In the genomic region with DNA sequence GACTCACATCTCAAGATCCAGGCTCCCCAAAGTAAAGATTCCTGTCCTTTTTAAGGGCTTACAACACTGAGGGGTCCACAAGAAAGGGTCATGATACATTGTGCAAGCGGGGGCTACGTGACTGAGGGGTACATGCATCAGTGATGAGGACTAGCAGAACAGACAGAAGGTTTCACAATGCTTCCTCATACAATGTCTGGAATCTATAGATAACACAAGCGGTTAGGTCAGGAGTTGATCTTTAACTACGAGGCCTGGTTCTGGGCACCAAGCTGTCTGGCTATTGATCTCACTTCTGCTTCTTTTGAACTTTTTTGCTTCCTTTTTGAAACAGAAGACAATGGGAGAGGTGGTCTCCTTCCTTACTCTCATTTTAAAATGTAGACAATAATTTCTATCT, we compare ENCODE assay signal across 1 cellular context.
TF ChIP-seq lines count a peak whose summit lies in the region.

No MANE protein-coding gene starts in this region.

TF ChIP-seq in HepG2, 621 proteins besides CTCF, POLR2A, EP300 and RAD21 (continued from another document):
- TF ChIP-seq, protein P1, sequence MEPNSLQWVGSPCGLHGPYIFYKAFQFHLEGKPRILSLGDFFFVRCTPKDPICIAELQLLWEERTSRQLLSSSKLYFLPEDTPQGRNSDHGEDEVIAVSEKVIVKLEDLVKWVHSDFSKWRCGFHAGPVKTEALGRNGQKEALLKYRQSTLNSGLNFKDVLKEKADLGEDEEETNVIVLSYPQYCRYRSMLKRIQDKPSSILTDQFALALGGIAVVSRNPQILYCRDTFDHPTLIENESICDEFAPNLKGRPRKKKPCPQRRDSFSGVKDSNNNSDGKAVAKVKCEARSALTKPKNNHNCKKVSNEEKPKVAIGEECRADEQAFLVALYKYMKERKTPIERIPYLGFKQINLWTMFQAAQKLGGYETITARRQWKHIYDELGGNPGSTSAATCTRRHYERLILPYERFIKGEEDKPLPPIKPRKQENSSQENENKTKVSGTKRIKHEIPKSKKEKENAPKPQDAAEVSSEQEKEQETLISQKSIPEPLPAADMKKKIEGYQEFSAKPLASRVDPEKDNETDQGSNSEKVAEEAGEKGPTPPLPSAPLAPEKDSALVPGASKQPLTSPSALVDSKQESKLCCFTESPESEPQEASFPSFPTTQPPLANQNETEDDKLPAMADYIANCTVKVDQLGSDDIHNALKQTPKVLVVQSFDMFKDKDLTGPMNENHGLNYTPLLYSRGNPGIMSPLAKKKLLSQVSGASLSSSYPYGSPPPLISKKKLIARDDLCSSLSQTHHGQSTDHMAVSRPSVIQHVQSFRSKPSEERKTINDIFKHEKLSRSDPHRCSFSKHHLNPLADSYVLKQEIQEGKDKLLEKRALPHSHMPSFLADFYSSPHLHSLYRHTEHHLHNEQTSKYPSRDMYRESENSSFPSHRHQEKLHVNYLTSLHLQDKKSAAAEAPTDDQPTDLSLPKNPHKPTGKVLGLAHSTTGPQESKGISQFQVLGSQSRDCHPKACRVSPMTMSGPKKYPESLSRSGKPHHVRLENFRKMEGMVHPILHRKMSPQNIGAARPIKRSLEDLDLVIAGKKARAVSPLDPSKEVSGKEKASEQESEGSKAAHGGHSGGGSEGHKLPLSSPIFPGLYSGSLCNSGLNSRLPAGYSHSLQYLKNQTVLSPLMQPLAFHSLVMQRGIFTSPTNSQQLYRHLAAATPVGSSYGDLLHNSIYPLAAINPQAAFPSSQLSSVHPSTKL (CRISPR knock-in tag; IDR thresholded peaks at IDR 0.05) = no peak
TF ChIP-seq in HepG2: peak in this region for 22.
